ENCODE assay signal across 18 cellular contexts in genomic region chr6:157966597-157966977, GRCh38. TPM values are rescaled to one million over a fixed set of nuclear protein-coding genes. Genes with fewer than 3 reads are reported as not detected.
DNase-seq lines count a peak whose midpoint lies in the region; ATAC-seq and TF ChIP-seq lines count a peak whose summit lies in the region.
"Had no signal": no experiment of that assay in that cellular context is flagged by ENCODE, and none has a peak within 500 bp of the region (broad histone marks: within the 10 kb centered on the region; RNA-seq: fewer than 3 reads in every experiment).

No MANE protein-coding gene starts in this region.

- H3K36me3 Mint-ChIP-seq in MCF 10A (ENCODE audit: insufficient read depth, unreplicated experiment): no peaks in the 10 kb centered on the region
- H3K36me3 Mint-ChIP-seq in endodermal cell (ENCODE audit: low read depth): no peaks in the 10 kb centered on the region
- H3K36me3 Mint-ChIP-seq: CD4-positive, CD25-positive, alpha-beta regulatory T cell had no signal

- H3K27ac Mint-ChIP-seq in MCF 10A (ENCODE audit: low read depth, unreplicated experiment) (no peak overlapping the region), endodermal cell (no peak overlapping the region)
- H3K27ac Mint-ChIP-seq: B cell; CD4-positive, CD25-positive, alpha-beta regulatory T cell had no signal

- no peak overlapping the region for H2BK15ac ChIP-seq in neuronal stem cell (ENCODE audit: low read length)

- H3K27ac ChIP-seq in breast epithelium (peak overlapping the region; percentile 52 to 79), endodermal cell (ENCODE audit: low read depth, low read length) (no peak overlapping the region), neuronal stem cell (replicated peaks; ENCODE audit: low read length) (no peak overlapping the region)
- H3K27ac ChIP-seq: RWPE1 had no signal

- H3K27me3 Mint-ChIP-seq in MCF 10A (ENCODE audit: insufficient read depth, unreplicated experiment): peaks cover 15% of the 10 kb centered on the region
- H3K27me3 Mint-ChIP-seq in endodermal cell (ENCODE audit: insufficient read depth): peaks cover 1% of the 10 kb centered on the region

- no TSS peak for BruUV-seq in MCF 10A (replicated peaks; lab: Mats Ljungman, UMichigan)

- no peak overlapping the region for H2AK5ac ChIP-seq in neuronal stem cell (ENCODE audit: low read depth, low read length)

- no peaks in the 10 kb centered on the region for H3K9me3 ChIP-seq in breast epithelium
- H3K9me3 ChIP-seq in endodermal cell (ENCODE audit: control insufficient read depth, low read length): peaks cover 4% of the 10 kb centered on the region
- peaks cover 0 to 2% of the 10 kb centered on the region in 2 donors for H3K9me3 ChIP-seq in neuronal stem cell (replicated peaks in 1 of 2; ENCODE audit: control insufficient read depth in 2 of 2, insufficient read depth in 1 of 2, low read depth in 1 of 2, low read length in 2 of 2)

- no peaks in the 10 kb centered on the region for H3K79me1 ChIP-seq in neuronal stem cell (ENCODE audit: low read depth, low read length)

- H4K8ac ChIP-seq in neuronal stem cell (ENCODE audit: low read depth, low read length): no peak overlapping the region

- no peaks in the 10 kb centered on the region for H3K27me3 ChIP-seq in breast epithelium
- no peaks in the 10 kb centered on the region for H3K27me3 ChIP-seq in endodermal cell (ENCODE audit: control insufficient read depth, insufficient read depth, low read length, poor library complexity, severe bottlenecking)
- H3K27me3 ChIP-seq in neuronal stem cell (ENCODE audit: control insufficient read depth in 3 of 3, insufficient read depth in 3 of 3, low read depth in 1 of 3, low read length in 3 of 3): no peaks in the 10 kb centered on the region

- no peak for DNase-seq in breast epithelium (ENCODE audit: low spot score in 2 of 2)
- no peak for DNase-seq in MCF 10A (ENCODE audit: unreplicated experiment)
- peak; percentile 35 for DNase-seq in endodermal cell
- DNase-seq in neuronal stem cell (ENCODE audit: low spot score): no peak
- DNase-seq in hypothalamus (lab: John Stamatoyannopoulos, UW): no peak
- DNase-seq: CD4-positive, CD25-positive, alpha-beta regulatory T cell; COR-L47; GDM1; NCI-H2081 treated with DMSO at 0.1 percent for 48 hours; NCI-H510A; NCI-H82; SIG-M5 had no signal

- H3K18ac ChIP-seq in neuronal stem cell (ENCODE audit: low read length): no peak overlapping the region

- H2BK120ac ChIP-seq in neuronal stem cell (ENCODE audit: low read depth, low read length): no peak overlapping the region

- H3K4ac ChIP-seq in neuronal stem cell (ENCODE audit: low read length): no peak overlapping the region

- TF ChIP-seq POLR2A in breast epithelium (IDR thresholded peaks at IDR 0.05): no peak

- ATAC-seq in GM19395 (IDR thresholded peaks at IDR 0.05; ENCODE audit: unreplicated experiment) (no peak), GM21717 (IDR thresholded peaks at IDR 0.05; ENCODE audit: unreplicated experiment) (no peak)
- ATAC-seq: HCT116, K562 had no signal

- H2AFZ ChIP-seq in neuronal stem cell (ENCODE audit: low read length): peak overlapping the region; percentile 50

- CTCF ChIA-PET in MCF 10A (lab: Yijun Ruan, JAX): interaction anchor here (0.5 to 2.0 kb wide), 3 partner anchors 13 to 129 kb away, joined by 3 to 5 read pairs (median 4); no protein-coding TSS in a partner anchor

- H3K14ac ChIP-seq in neuronal stem cell (ENCODE audit: low read length): no peak overlapping the region

- H3K4me3 ChIP-seq in breast epithelium (no peak overlapping the region), endodermal cell (ENCODE audit: low read length) (no peak overlapping the region), neuronal stem cell (ENCODE audit: low read length in 2 of 2) (no peak overlapping the region)
- H3K4me3 ChIP-seq: K562 had no signal

- H3K4me3 Mint-ChIP-seq in MCF 10A (ENCODE audit: unreplicated experiment) (no peak overlapping the region), endodermal cell (no peak overlapping the region)
- H3K4me3 Mint-ChIP-seq: B cell; CD4-positive, CD25-positive, alpha-beta regulatory T cell had no signal

- H3K4me1 Mint-ChIP-seq in MCF 10A (ENCODE audit: insufficient read depth, unreplicated experiment) (peaks cover 17% of the 10 kb centered on the region), endodermal cell (peaks cover 10% of the 10 kb centered on the region)

- POLR2A ChIA-PET in MCF 10A (lab: Yijun Ruan, JAX): no interaction called here

- H3K9ac ChIP-seq in endodermal cell (ENCODE audit: extremely low read depth, low read length, poor library complexity, severe bottlenecking): no peak overlapping the region
- H3K9ac ChIP-seq in neuronal stem cell (ENCODE audit: low read depth, low read length, poor library complexity): no peak overlapping the region

- H3K4me1 ChIP-seq in breast epithelium (no peaks in the 10 kb centered on the region), endodermal cell (ENCODE audit: control insufficient read depth, insufficient read depth, low read length) (peaks cover 4% of the 10 kb centered on the region), neuronal stem cell (ENCODE audit: control insufficient read depth in 2 of 2, insufficient read depth in 1 of 2, low read depth in 1 of 2, low read length in 2 of 2) (no peaks in the 10 kb centered on the region)

- no peak overlapping the region for H2BK5ac ChIP-seq in neuronal stem cell (ENCODE audit: low read length)

- no peak overlapping the region for H4K91ac ChIP-seq in neuronal stem cell (ENCODE audit: low read depth, low read length, poor library complexity)

- TF ChIP-seq CTCF in breast epithelium (IDR thresholded peaks at IDR 0.05) (no peak), MCF 10A (IDR thresholded peaks at IDR 0.05; ENCODE audit: unreplicated experiment) (no peak), endodermal cell (conservative IDR thresholded peaks at IDR 0.05) (no peak)

- H3K9me3 Mint-ChIP-seq in MCF 10A (ENCODE audit: unreplicated experiment) (no peaks in the 10 kb centered on the region), endodermal cell (peaks cover 4% of the 10 kb centered on the region)

- H3K23ac ChIP-seq in neuronal stem cell (ENCODE audit: low read depth, low read length, poor library complexity): no peak overlapping the region

- H3K36me3 ChIP-seq in breast epithelium: no peaks in the 10 kb centered on the region
- H3K36me3 ChIP-seq in endodermal cell (ENCODE audit: control insufficient read depth, insufficient read depth, low read length): no peaks in the 10 kb centered on the region
- H3K36me3 ChIP-seq in neuronal stem cell (replicated peaks in 1 of 2; ENCODE audit: control insufficient read depth in 2 of 2, insufficient read depth in 2 of 2, low read length in 2 of 2): no peaks in the 10 kb centered on the region

- intact Hi-C loops in breast epithelium (cut with DNase I; ENCODE audit: low total_unique reads) (no loop called here), MCF 10A (cut with micrococcal nuclease) (no loop called here)

- 87 to 88% methylated on average over 4 to 8 of the region's 8 CpGs for WGBS in endodermal cell (ENCODE audit: insufficient coverage in 1 of 2, insufficient read length in 1 of 2), 2 experiments
- no CpG with 5 or more reads among the region's 8 CpGs for WGBS in neuronal stem cell (ENCODE audit: extremely low coverage in 2 of 2, insufficient read length in 2 of 2, insufficient replicate concordance in 1 of 2), 2 donors

- no peak overlapping the region for H2BK12ac ChIP-seq in neuronal stem cell (ENCODE audit: low read length)

- H3K4me2 ChIP-seq in neuronal stem cell (ENCODE audit: insufficient read depth, low read length, poor library complexity, severe bottlenecking): no peak overlapping the region

RNA-seq across cellular contexts. Expression of gene SYNJ2, which starts 15.1 kb away (rescaled TPM):
- total RNA-seq in breast epithelium (10 to 100 TPM in 2 of 3 donors, 1 to 10 TPM in 1; 3.0 to 20.2 (median 15.7) TPM), MCF 10A (2022) (8.9 and 10.3 TPM in 2 replicates), endodermal cell (10 to 100 TPM; 21.2 to 32.8 TPM)
- 4.3 TPM for polyA plus RNA-seq in endodermal cell (2013, experiment 1 of 2)
- 4.7 TPM for polyA plus RNA-seq in endodermal cell (2013, experiment 2 of 2)
- polyA plus RNA-seq in neuronal stem cell (2013, experiment 1 of 2): 1.8 TPM
- polyA plus RNA-seq in neuronal stem cell (2013, experiment 2 of 2): 1.9 TPM

Comparison
In these comparisons a context has a peak if more than half of its experiments do, and no peak if none do; other contexts are left out.
1. H3K27ac ChIP-seq: peak in breast epithelium (2 of 2); none in endodermal cell (single experiment) and neuronal stem cell (single experiment).